Comparison of ENCODE assay signal across 8 cellular contexts in genomic region chr12:6604254-6605029, GRCh38. TPM values are rescaled to one million over a fixed set of nuclear protein-coding genes. Genes with fewer than 3 reads are reported as not detected.
DNase-seq lines count a peak whose midpoint lies in the region; ATAC-seq and TF ChIP-seq lines count a peak whose summit lies in the region.

No MANE protein-coding gene starts in this region.

- TF ChIP-seq EP300 in tibial nerve (IDR thresholded peaks at IDR 0.05) = no peak

- no peaks in the 10 kb centered on the region for H3K27me3 ChIP-seq in adrenal gland
- no peaks in the 10 kb centered on the region for H3K27me3 ChIP-seq in left lung
- no peaks in the 10 kb centered on the region for H3K27me3 ChIP-seq in tibial nerve

- no peaks in the 10 kb centered on the region for H3K9me3 Mint-ChIP-seq in activated naive CD4-positive, alpha-beta T cell treated with anti-CD3 and anti-CD28 coated beads, Interleukin-2, amount 50 U/mL, for 24 hours

- WGBS in adrenal gland, 4 donors = 34 to 71% (median 47%) methylated on average over 5 to 6 of the region's 6 CpGs
- WGBS in tibial nerve, 2 donors = 35 to 36% methylated on average over 6 of the region's 6 CpGs

- peaks cover 0 to 31% of the 10 kb centered on the region in 2 donors for H3K36me3 ChIP-seq in adrenal gland (replicated peaks in 1 of 2)
- H3K36me3 ChIP-seq in left lung = peaks cover 0 to 35% of the 10 kb centered on the region in 2 donors
- peaks cover 10 to 30% (median 28%) of the 10 kb centered on the region in 3 donors for H3K36me3 ChIP-seq in tibial nerve

- ATAC-seq in left lung (no peak), GM21360 (IDR thresholded peaks at IDR 0.05; ENCODE audit: unreplicated experiment) (no peak), GM18907 (IDR thresholded peaks at IDR 0.05; ENCODE audit: unreplicated experiment) (no peak)

- H3K27me3 Mint-ChIP-seq in activated naive CD4-positive, alpha-beta T cell treated with anti-CD3 and anti-CD28 coated beads, Interleukin-2, amount 50 U/mL, for 24 hours = no peaks in the 10 kb centered on the region

- H3K4me1 ChIP-seq in adrenal gland (replicated peaks in 1 of 2) = peaks cover 36 to 37% of the 10 kb centered on the region in 2 donors
- peaks cover 34 to 43% of the 10 kb centered on the region in 2 donors for H3K4me1 ChIP-seq in left lung
- peaks cover 3 to 58% (median 40%) of the 10 kb centered on the region in 4 donors for H3K4me1 ChIP-seq in tibial nerve

- peak overlapping the region; percentile 93 for H3K27ac Mint-ChIP-seq in activated naive CD4-positive, alpha-beta T cell treated with anti-CD3 and anti-CD28 coated beads, Interleukin-2, amount 50 U/mL, for 24 hours

- H3K4me1 Mint-ChIP-seq in activated naive CD4-positive, alpha-beta T cell treated with anti-CD3 and anti-CD28 coated beads, Interleukin-2, amount 50 U/mL, for 24 hours = peaks cover 51% of the 10 kb centered on the region

- peak overlapping the region in 1 of 4 donors; percentile 96 for H3K4me3 ChIP-seq in adrenal gland
- H3K4me3 ChIP-seq in left lung = peak overlapping the region in 1 of 2 donors; percentile 88
- peak overlapping the region; percentile 89 to 95 (median 92) for H3K4me3 ChIP-seq in tibial nerve

- H3K27ac ChIP-seq in adrenal gland (peak overlapping the region in 4 of 5 donors; percentile 7 to 97 (median 50)), left lung (peak overlapping the region; percentile 41 to 96), tibial nerve (peak overlapping the region; percentile 96 to 100 (median 96))

- TF ChIP-seq CTCF in adrenal gland (IDR thresholded peaks at IDR 0.05) (no peak), left lung (IDR thresholded peaks at IDR 0.05) (no peak), tibial nerve (IDR thresholded peaks at IDR 0.05) (no peak)

- no peak for TF ChIP-seq POLR2A in adrenal gland (IDR thresholded peaks at IDR 0.05)
- no peak for TF ChIP-seq POLR2A in tibial nerve (IDR thresholded peaks at IDR 0.05)

- peak overlapping the region; percentile 99 for H3K4me3 Mint-ChIP-seq in activated naive CD4-positive, alpha-beta T cell treated with anti-CD3 and anti-CD28 coated beads, Interleukin-2, amount 50 U/mL, for 24 hours

- no peak for DNase-seq in activated naive CD4-positive, alpha-beta T cell (lab: John Stamatoyannopoulos, UW)
- peak; percentile 35 to 71 (median 59) for DNase-seq in adrenal gland
- no peak for DNase-seq in left lung
- DNase-seq in tibial nerve (ENCODE audit: low spot score in 2 of 2) = no peak
- DNase-seq in ecto neural progenitor cell (ENCODE audit: low spot score) = no peak

- peaks cover 26% of the 10 kb centered on the region for H3K36me3 Mint-ChIP-seq in activated naive CD4-positive, alpha-beta T cell treated with anti-CD3 and anti-CD28 coated beads, Interleukin-2, amount 50 U/mL, for 24 hours

- intact Hi-C loops in adrenal gland (cut with DNase I) (loop anchor here (5.0 kb wide), 2 partner anchors 37 to 42 kb away; partner anchors contain the start of gene NOP2 (in 1 of the 2)), left lung (cut with DNase I) (no loop called here)

- H3K9me3 ChIP-seq in adrenal gland (replicated peaks in 1 of 3) (no peaks in the 10 kb centered on the region), left lung (no peaks in the 10 kb centered on the region), tibial nerve (peaks cover 0 to 7% (median 0%) of the 10 kb centered on the region in 4 donors)

RNA-seq across cellular contexts. Expression of gene CHD4, which starts 2.7 kb away (rescaled TPM):
- total RNA-seq in adrenal gland = 100 to 1,000 TPM; 216 to 307 (median 248) TPM
- 100 to 1,000 TPM; 152 to 505 (median 284) TPM for polyA plus RNA-seq in adrenal gland
- total RNA-seq in left lung = 100 to 1,000 TPM; 159 to 171 TPM
- total RNA-seq in tibial nerve = 100 to 1,000 TPM; 192 to 256 (median 242) TPM

RNA-seq across cellular contexts. Expression of gene LPAR5, which starts 31.3 kb away (rescaled TPM):
- 10 to 100 TPM in 1 of 8 donors, 1 to 10 TPM in 7; 2.5 to 11.6 (median 8.2) TPM for total RNA-seq in adrenal gland
- polyA plus RNA-seq in adrenal gland = 1 to 10 TPM; 1.3 to 2.2 (median 1.5) TPM
- 1 to 10 TPM; 1.5 to 2.0 TPM for total RNA-seq in left lung
- total RNA-seq in tibial nerve = 10 to 100 TPM in 1 of 4 donors, 1 to 10 TPM in 3; 1.8 to 11.4 (median 3.2) TPM

RNA-seq across cellular contexts. Expression of gene NOP2, which starts 36.4 kb away (rescaled TPM):
- total RNA-seq in adrenal gland (10 to 100 TPM in 7 of 8 donors, 1 to 10 TPM in 1; 7.7 to 34.7 (median 25.1) TPM), left lung (10 to 100 TPM; 23.4 to 48.1 TPM), tibial nerve (10 to 100 TPM; 16.1 to 30.9 (median 24.3) TPM)
- polyA plus RNA-seq in adrenal gland = 10 to 100 TPM; 43.2 to 95.5 (median 63.8) TPM

RNA-seq across cellular contexts. Expression of gene ACRBP, which starts 42.8 kb away (rescaled TPM):
- total RNA-seq in adrenal gland (1 to 10 TPM in 6 of 8 donors, under 1 TPM in 2; 0.36 to 3.1 (median 1.5) TPM), left lung (1 to 10 TPM; 4.9 to 6.3 TPM), tibial nerve (1 to 10 TPM in 3 of 4 donors, under 1 TPM in 1; 0.30 to 2.4 (median 2.0) TPM)
- polyA plus RNA-seq in adrenal gland = 1 to 10 TPM in 1 of 3 donors, under 1 TPM in 2; 0.91 to 2.8 (median 0.99) TPM

RNA-seq across cellular contexts. Expression of gene IFFO1, which starts 48.6 kb away (rescaled TPM):
- total RNA-seq in adrenal gland = 10 to 100 TPM; 13.5 to 36.3 (median 28.5) TPM
- polyA plus RNA-seq in adrenal gland = 10 to 100 TPM in 2 of 3 donors, 1 to 10 TPM in 1; 8.7 to 91.0 (median 79.2) TPM
- 10 to 100 TPM; 15.2 to 27.9 TPM for total RNA-seq in left lung
- total RNA-seq in tibial nerve = 10 to 100 TPM; 44.6 to 58.6 (median 55.3) TPM

Comparison
In these comparisons a context has a peak if more than half of its experiments do, and no peak if none do; other contexts are left out.
1. DNase-seq: peak in adrenal gland (7 of 7); none in activated naive CD4-positive, alpha-beta T cell (0 of 4), left lung (0 of 2), tibial nerve (0 of 2) and ecto neural progenitor cell (single experiment).
2. intact Hi-C loops: an anchor here in adrenal gland (5.0 kb wide); none called in left lung.
3. Peak in every context shown above with its lines, with median percentiles within 50 percentile points of each other: H3K27ac ChIP-seq.